In the genomic region with DNA sequence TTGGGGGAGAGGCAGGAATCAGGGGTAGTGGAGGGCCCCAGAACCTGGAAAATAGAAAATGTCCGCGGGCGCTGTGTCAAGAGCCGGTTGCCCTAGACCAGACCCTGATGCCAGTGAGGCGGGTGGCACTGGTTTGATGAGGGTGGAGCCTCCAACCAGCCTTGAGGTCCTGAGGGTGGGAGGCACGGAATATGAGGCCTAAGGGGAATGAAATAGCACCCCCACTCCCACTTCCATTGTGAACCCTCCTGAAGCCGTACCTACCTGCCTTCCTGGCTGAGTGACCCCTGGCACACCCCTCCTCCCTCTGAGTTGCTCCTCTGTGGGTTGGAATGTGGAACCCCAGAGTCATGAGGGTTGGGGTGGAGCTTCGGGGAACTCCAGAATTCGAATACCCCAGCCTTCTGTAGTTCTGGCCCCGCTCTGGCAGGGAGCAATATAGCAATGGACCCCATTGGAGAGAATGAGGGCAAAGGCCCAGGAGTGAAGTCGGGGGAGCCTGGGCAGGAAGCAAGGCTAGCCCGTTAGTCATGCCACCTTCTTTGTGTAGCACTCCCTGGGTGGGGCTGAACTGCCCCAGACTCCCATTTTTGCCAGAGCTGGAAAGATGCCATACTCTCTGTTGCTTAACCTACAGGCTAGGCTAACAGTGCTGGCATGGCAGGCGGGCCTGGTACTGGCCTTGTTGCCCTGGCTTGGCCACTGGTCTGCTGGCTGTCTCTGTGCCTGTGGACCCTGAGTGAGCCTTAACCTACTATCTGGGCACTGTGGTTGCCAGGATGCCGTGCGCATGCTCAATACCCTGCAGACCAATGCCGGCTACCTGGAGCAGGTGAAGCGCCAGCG, we compare ENCODE assay signal across 1 cellular context.
TF ChIP-seq lines count a peak whose summit lies in the region.

No MANE protein-coding gene starts in this region.

TF ChIP-seq in endothelial cell of umbilical vein, 7 proteins besides CTCF, POLR2A, EP300 and RAD21:
- TF ChIP-seq EZH2 (IDR thresholded peaks at IDR 0.05; ENCODE audit: borderline replicate concordance, low read depth, low read length, severe bottlenecking) = no peak
- peak; percentile 55 for TF ChIP-seq POLR2AphosphoS5 (IDR thresholded peaks at IDR 0.05; ENCODE audit: insufficient read depth, low read depth, low read length)
TF ChIP-seq in endothelial cell of umbilical vein: peak in this region for 1.
